In the genomic region with DNA sequence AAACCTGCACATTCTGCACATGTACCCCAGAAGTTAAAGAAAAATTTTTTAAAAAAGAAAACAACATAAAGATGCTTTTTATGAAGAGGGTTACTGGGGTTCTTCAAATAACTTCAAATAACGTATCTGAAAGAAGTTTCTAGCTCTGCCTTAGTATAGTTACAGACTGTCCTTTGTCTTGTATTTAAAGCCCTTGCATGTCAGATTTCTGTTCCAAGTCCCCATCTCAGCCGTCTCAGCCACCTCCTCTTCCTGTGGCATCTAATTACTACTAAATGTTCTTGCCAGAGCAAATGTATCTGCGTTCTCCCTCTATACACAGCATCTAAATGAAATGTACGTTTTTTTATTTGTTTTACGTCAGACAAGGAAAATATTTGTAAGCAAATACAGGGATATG, we compare ENCODE assay signal across 37 cellular contexts.
"Had no signal": no experiment of that assay in that cellular context is flagged by ENCODE, and none has a peak within 500 bp of the region (broad histone marks: within the 10 kb centered on the region; RNA-seq: fewer than 3 reads in every experiment).

No MANE protein-coding gene starts in this region.

- DNase-seq: activated CD4-positive, alpha-beta memory T cell treated with anti-CD3 and anti-CD28 coated beads for 36 hours; activated CD4-positive, alpha-beta T cell treated with anti-CD3 and anti-CD28 coated beads for 36 hours; activated CD4-positive, alpha-beta T cell treated with anti-CD3 and anti-CD28 coated beads, Interleukin-2, amount 50 U/mL, for 1 hour; activated CD8-positive, alpha-beta memory T cell treated with anti-CD3 and anti-CD28 coated beads, Interleukin-2, amount 50 U/mL, for 4 hours; activated gamma-delta T cell treated with Interleukin-2 at 50 U/mL for 16 hours; activated naive CD4-positive, alpha-beta T cell treated with anti-CD3 and anti-CD28 coated beads for 36 hours; activated T-cell treated with anti-CD3 and anti-CD28 coated beads for 4 hours; activated T-cell treated with anti-CD3 and anti-CD28 coated beads, Interleukin-2, amount 50 U/mL, for 4 hours; adrenal gland; body of pancreas; caudate nucleus; cerebellar nuclear complex; Kasumi-1; MG63; NCI-H1048; NCI-H1105 treated with DMSO at 0.1 percent for 48 hours; NCI-H1436; NCI-H1694; NCI-H1930; NCI-H2081 treated with DMSO at 0.1 percent for 48 hours; NCI-H510A treated with DMSO at 0.1 percent for 48 hours; NCI-H526 treated with DMSO at 0.1 percent for 48 hours; NCI-H774; PC-3; SIG-M5; SW 1271; T-helper 1 cell; T-helper 2 cell; T-helper 9 cell had no signal

- H3K4me1 Mint-ChIP-seq: activated CD4-positive, alpha-beta T cell treated with anti-CD3 and anti-CD28 coated beads for 36 hours had no signal

- ATAC-seq: activated CD4-positive, alpha-beta T cell treated with anti-CD3 and anti-CD28 coated beads for 36 hours; activated CD4-positive, CD25-positive, alpha-beta regulatory T cell treated with anti-CD3 and anti-CD28 coated beads, Interleukin-2, amount 50 U/mL, for 24 hours; activated naive CD4-positive, alpha-beta T cell treated with anti-CD3 and anti-CD28 coated beads, Interleukin-2, amount 50 U/mL, for 72 hours; activated T-cell treated with anti-CD3 and anti-CD28 coated beads, Interleukin-2, amount 50 U/mL, for 4 hours; body of pancreas; PC-3; Right ventricle myocardium inferior; WTC11 had no signal

- H3K27me3 ChIP-seq: adrenal gland, body of pancreas, MG63 had no signal

- H3K9me3 Mint-ChIP-seq: activated CD4-positive, alpha-beta memory T cell treated with anti-CD3 and anti-CD28 coated beads for 36 hours; activated naive CD4-positive, alpha-beta T cell treated with anti-CD3 and anti-CD28 coated beads for 36 hours; activated naive CD4-positive, alpha-beta T cell treated with anti-CD3 and anti-CD28 coated beads, Interleukin-2, amount 50 U/mL, for 72 hours; activated T-cell treated with anti-CD3 and anti-CD28 coated beads, Interleukin-2, amount 50 U/mL, for 4 hours; activated T-helper 1 cell treated with anti-CD3 and anti-CD28 coated beads, Interleukin-12 subunit alpha, Interleukin-12 subunit beta, Interleukin-2, Interleukin-4 antibody, amounts not matched to agents 30 ng/mL and 10 ng/mL and 1 ng/mL, durations not matched to agents 14 hours and 24 hours and 36 hours; WTC11 had no signal

- H3K36me3 Mint-ChIP-seq: activated CD4-positive, alpha-beta memory T cell treated with anti-CD3 and anti-CD28 coated beads for 36 hours; activated naive CD4-positive, alpha-beta T cell treated with anti-CD3 and anti-CD28 coated beads, Interleukin-2, amount 50 U/mL, for 72 hours; WTC11 had no signal

- H3K4me3 ChIP-seq: adrenal gland, body of pancreas, MG63 had no signal

- H3K36me3 ChIP-seq: adrenal gland, MG63 had no signal

- H3K4me1 ChIP-seq: adrenal gland, body of pancreas had no signal

- FAIRE-seq: astrocyte, bronchial epithelial cell had no signal

- H3K27ac ChIP-seq: adrenal gland, body of pancreas, RWPE1 had no signal

- H3K4me3 Mint-ChIP-seq: activated CD4-positive, alpha-beta memory T cell treated with anti-CD3 and anti-CD28 coated beads for 36 hours; activated CD4-positive, alpha-beta T cell treated with anti-CD3 and anti-CD28 coated beads for 36 hours; activated naive CD4-positive, alpha-beta T cell treated with anti-CD3 and anti-CD28 coated beads for 36 hours; activated T-cell treated with anti-CD3 and anti-CD28 coated beads, Interleukin-2, amount 50 U/mL, for 4 hours; activated T-helper 1 cell treated with anti-CD3 and anti-CD28 coated beads, Interleukin-12 subunit alpha, Interleukin-12 subunit beta, Interleukin-2, Interleukin-4 antibody, amounts not matched to agents 30 ng/mL and 10 ng/mL and 1 ng/mL, durations not matched to agents 14 hours and 24 hours and 36 hours; WTC11 had no signal

- H3K27ac Mint-ChIP-seq: activated CD4-positive, alpha-beta memory T cell treated with anti-CD3 and anti-CD28 coated beads for 36 hours; activated CD4-positive, alpha-beta T cell treated with anti-CD3 and anti-CD28 coated beads for 36 hours; activated naive CD4-positive, alpha-beta T cell treated with anti-CD3 and anti-CD28 coated beads for 36 hours; activated naive CD4-positive, alpha-beta T cell treated with anti-CD3 and anti-CD28 coated beads, Interleukin-2, amount 50 U/mL, for 72 hours; activated T-helper 1 cell treated with anti-CD3 and anti-CD28 coated beads, Interleukin-12 subunit alpha, Interleukin-12 subunit beta, Interleukin-2, Interleukin-4 antibody, amounts not matched to agents 30 ng/mL and 10 ng/mL and 1 ng/mL, durations not matched to agents 14 hours and 24 hours and 36 hours; WTC11 had no signal

- H3K9me3 ChIP-seq: adrenal gland, body of pancreas, MG63 had no signal
